ENCODE assay signal across 14 cellular contexts in the genomic region with DNA sequence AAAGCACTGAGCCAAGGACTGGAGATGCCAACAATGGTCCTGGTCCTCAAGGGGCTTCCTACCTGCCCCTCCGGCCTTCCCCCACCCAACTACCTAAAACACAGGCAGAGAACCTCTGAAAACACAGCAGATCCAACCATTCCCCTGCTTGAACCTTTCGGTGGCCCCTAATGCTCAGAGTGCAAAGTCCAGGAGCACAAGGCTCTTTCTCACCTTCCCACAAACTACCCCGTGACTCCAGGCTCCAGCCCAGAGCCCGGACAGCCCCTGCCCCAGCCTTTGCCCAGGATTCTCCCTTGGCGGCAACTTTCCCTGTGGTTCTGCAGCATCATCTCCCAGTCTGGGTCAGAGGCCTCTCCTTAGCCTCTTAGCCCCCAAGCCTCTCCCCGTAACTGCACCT. TPM values are rescaled to one million over a fixed set of nuclear protein-coding genes. Genes with fewer than 3 reads are reported as not detected.
DNase-seq lines count a peak whose midpoint lies in the region; ATAC-seq, FAIRE-seq and TF ChIP-seq lines count a peak whose summit lies in the region.
"Had no signal": no experiment of that assay in that cellular context is flagged by ENCODE, and none has a peak within 500 bp of the region (broad histone marks: within the 10 kb centered on the region; RNA-seq: fewer than 3 reads in every experiment).

No MANE protein-coding gene starts in this region.

- H3K36me3 Mint-ChIP-seq in nephron progenitor cell (ENCODE audit: low read depth) = no peaks in the 10 kb centered on the region
- H3K36me3 Mint-ChIP-seq: activated naive CD4-positive, alpha-beta T cell treated with anti-CD3 and anti-CD28 coated beads, Interleukin-2, amount 10 ng/mL, durations not matched to agents 7 days and 5 days; naive thymus-derived CD8-positive, alpha-beta T cell had no signal

- no peak overlapping the region for H3K27ac Mint-ChIP-seq in nephron progenitor cell
- H3K27ac Mint-ChIP-seq: activated naive CD4-positive, alpha-beta T cell treated with anti-CD3 and anti-CD28 coated beads, Interleukin-2, amount 10 ng/mL, durations not matched to agents 7 days and 5 days had no signal

- H3K79me2 ChIP-seq in HepG2 (ENCODE audit: insufficient read depth, low read length) = no peaks in the 10 kb centered on the region

- peak overlapping the region; percentile 49 for H3K4me2 ChIP-seq in HepG2 (ENCODE audit: low read depth, low read length)

- no peak overlapping the region for H3K27ac ChIP-seq in HepG2 (ENCODE audit: extremely low read length, insufficient read depth, low read length)
- no peak overlapping the region for H3K27ac ChIP-seq in right lobe of liver
- peak overlapping the region; percentile 74 to 94 for H3K27ac ChIP-seq in esophagus (ENCODE audit: low read depth in 2 of 2, low read length in 1 of 2)
- peak overlapping the region; percentile 99 for H3K27ac ChIP-seq in rectal smooth muscle tissue (ENCODE audit: low read depth, low read length)
- H3K27ac ChIP-seq: SK-N-MC had no signal

- no peaks in the 10 kb centered on the region for H3K9me3 Mint-ChIP-seq in nephron progenitor cell
- H3K9me3 Mint-ChIP-seq: activated naive CD4-positive, alpha-beta T cell treated with anti-CD3 and anti-CD28 coated beads, Interleukin-2, amount 10 ng/mL, durations not matched to agents 7 days and 5 days; naive thymus-derived CD8-positive, alpha-beta T cell had no signal

- CTCF ChIA-PET in HepG2 (lab: Yijun Ruan, JAX; ENCODE audit: low intra/inter-chr PET ratio, low total read pairs) = no interaction called here

- no peak for FAIRE-seq in HepG2 (lab: Jason Lieb, UNC)

- in situ Hi-C loops in HepG2 (cut with HindIII; ENCODE audit: extremely low pct_ligation_motif_present, low pct_unique_long_range_greater_than_20kb) = loop anchor here (5.0 kb wide), 2 partner anchors 34 to 79 kb away; no protein-coding TSS in a partner anchor

- peaks cover 74% of the 10 kb centered on the region for H3K4me1 ChIP-seq in HepG2 (ENCODE audit: insufficient read depth, low read length)
- peaks cover 0 to 11% (median 5%) of the 10 kb centered on the region in 4 donors for H3K4me1 ChIP-seq in right lobe of liver
- H3K4me1 ChIP-seq in esophagus (ENCODE audit: control insufficient read depth in 2 of 2, insufficient read depth in 2 of 2, low read length in 1 of 2) = peaks cover 7 to 22% of the 10 kb centered on the region in 2 donors
- peaks cover 39% of the 10 kb centered on the region for H3K4me1 ChIP-seq in rectal smooth muscle tissue (ENCODE audit: control insufficient read depth, insufficient read depth, low read length)

- H3K9ac ChIP-seq in HepG2 (ENCODE audit: insufficient read depth, low read depth, low read length) = no peak overlapping the region
- no peak overlapping the region for H3K9ac ChIP-seq in rectal smooth muscle tissue (ENCODE audit: low read length)

- WGBS in HepG2 (ENCODE audit: low lambda C conversion rate) = 10% methylated on average over 6 of the region's 6 CpGs
- WGBS in right lobe of liver (ENCODE audit: insufficient coverage, low coverage, low lambda C conversion rate, missing lambda C conversion rate) = 90% methylated on average over 3 of the region's 6 CpGs
- WGBS in esophagus, 2 donors = 90 to 91% methylated on average over 6 of the region's 6 CpGs

- no peak overlapping the region for H2AFZ ChIP-seq in HepG2 (ENCODE audit: low read length)

- H3K4me3 ChIP-seq in HepG2 (replicated peaks in 1 of 3; ENCODE audit: insufficient read depth in 1 of 3, low read depth in 2 of 3, low read length in 3 of 3) (no peak overlapping the region; a peak in 1 of 6 replicates), right lobe of liver (no peak overlapping the region), esophagus (ENCODE audit: low read depth in 1 of 2, low read length in 2 of 2) (no peak overlapping the region), rectal smooth muscle tissue (ENCODE audit: low read length) (peak overlapping the region; percentile 13)

- TF ChIP-seq CTCF in HepG2 (CRISPR knock-in tag; IDR thresholded peaks at IDR 0.05) (no peak), right lobe of liver (IDR thresholded peaks at IDR 0.05) (no peak), nephron progenitor cell (IDR thresholded peaks at IDR 0.05) (no peak)

- H3K4me3 Mint-ChIP-seq in nephron progenitor cell = no peak overlapping the region
- H3K4me3 Mint-ChIP-seq: activated naive CD4-positive, alpha-beta T cell treated with anti-CD3 and anti-CD28 coated beads, Interleukin-2, amount 10 ng/mL, durations not matched to agents 7 days and 5 days had no signal

- H3K9me3 ChIP-seq in HepG2 (ENCODE audit: low read length) (no peaks in the 10 kb centered on the region), right lobe of liver (no peaks in the 10 kb centered on the region), esophagus (ENCODE audit: control insufficient read depth in 2 of 2, insufficient read depth in 1 of 2, low read depth in 1 of 2, low read length in 1 of 2) (no peaks in the 10 kb centered on the region)

- peaks cover 65% of the 10 kb centered on the region for H3K4me1 Mint-ChIP-seq in nephron progenitor cell

- no TSS peak for BruUV-seq in HepG2 (replicated peaks; lab: Mats Ljungman, UMichigan)

- intact Hi-C loops in HepG2 (cut with micrococcal nuclease; ENCODE audit: unreplicated experiment) = no loop called here
- intact Hi-C loops in right lobe of liver (cut with DNase I) = loop anchor here in 1 of 2 donors (5.0 kb wide), 1 partner anchor 74 kb away; no protein-coding TSS in a partner anchor

- TF ChIP-seq EP300 in HepG2 (IDR thresholded peaks at IDR 0.05; ENCODE audit: low read depth in 2 of 2, low read length in 2 of 2) = no peak
- TF ChIP-seq EP300 in HepG2 (CRISPR knock-in tag; IDR thresholded peaks at IDR 0.05; ENCODE audit: borderline replicate concordance) = no peak

- DNase-seq in HepG2 (ENCODE audit: low spot score) = no peak
- no peak for DNase-seq in right lobe of liver
- DNase-seq in NCI-H2029 (lab: John Stamatoyannopoulos, UW) = no peak
- no peak for DNase-seq in nephron progenitor cell
- DNase-seq in NOMO-1 treated with dmso at 0.1 percent for 144 hours (lab: John Stamatoyannopoulos, UW; ENCODE audit: unreplicated experiment) = no peak
- DNase-seq: activated naive CD4-positive, alpha-beta T cell treated with anti-CD3 and anti-CD28 coated beads, Interleukin-2, amount 10 ng/mL, durations not matched to agents 7 days and 5 days; naive thymus-derived CD8-positive, alpha-beta T cell; NCI-H2171 treated with DMSO at 0.1 percent for 48 hours; stimulated activated CD4-positive, alpha-beta T cell treated with anti-CD3 and anti-CD28 coated beads, Interleukin-1b, Interleukin-23, amount 100 ng/mL, for 48 hours had no signal

- no peak for TF ChIP-seq RAD21 in HepG2 (CRISPR knock-in tag; IDR thresholded peaks at IDR 0.05)

- H3K27me3 ChIP-seq in HepG2 (ENCODE audit: control insufficient read depth in 1 of 2, insufficient read depth in 2 of 2, low read length in 2 of 2) (peaks cover 9 to 44% of the 10 kb centered on the region in 2 experiments), right lobe of liver (no peaks in the 10 kb centered on the region), esophagus (ENCODE audit: control insufficient read depth in 1 of 2, insufficient read depth in 2 of 2, low read length in 2 of 2) (no peaks in the 10 kb centered on the region), rectal smooth muscle tissue (ENCODE audit: control insufficient read depth, insufficient read depth, low read length) (no peaks in the 10 kb centered on the region)

- no peak for ATAC-seq in HepG2
- no peak for ATAC-seq in right lobe of liver
- no peak for ATAC-seq in GM18867 (IDR thresholded peaks at IDR 0.05; ENCODE audit: unreplicated experiment)
- ATAC-seq: left colon; naive thymus-derived CD8-positive, alpha-beta T cell had no signal

- POLR2A ChIA-PET in HepG2 (lab: Yijun Ruan, JAX) = interaction anchor here (1.1 to 1.5 kb wide), 2 partner anchors 10 to 16 kb away, joined by 4 read pairs; no protein-coding TSS in a partner anchor

- peaks cover 57% of the 10 kb centered on the region for H3K27me3 Mint-ChIP-seq in nephron progenitor cell (ENCODE audit: low read depth, poor library complexity)

- H4K20me1 ChIP-seq in HepG2 (ENCODE audit: insufficient read depth, low read length) = no peaks in the 10 kb centered on the region

- TF ChIP-seq POLR2A in HepG2 (IDR thresholded peaks at IDR 0.05; ENCODE audit: insufficient read depth in 1 of 2, low read depth in 2 of 2, low read length in 2 of 2) = no peak
- TF ChIP-seq POLR2A in right lobe of liver (IDR thresholded peaks at IDR 0.05) = no peak

- H3K36me3 ChIP-seq in HepG2 (replicated peaks in 1 of 2; ENCODE audit: control insufficient read depth in 1 of 2, insufficient read depth in 2 of 2, low read length in 2 of 2) (no peaks in the 10 kb centered on the region), right lobe of liver (no peaks in the 10 kb centered on the region), esophagus (ENCODE audit: control insufficient read depth in 2 of 2, insufficient read depth in 2 of 2, low read length in 1 of 2) (peaks cover 0 to 9% of the 10 kb centered on the region in 2 donors), rectal smooth muscle tissue (ENCODE audit: control insufficient read depth, insufficient read depth, low read length) (no peaks in the 10 kb centered on the region)

RNA-seq across cellular contexts. Expression of gene CD9, which starts 1.6 kb away (rescaled TPM):
- 4.3 and 5.8 TPM in 2 replicates for total RNA-seq in HepG2 (2016; rRNA removed; fragmentation: Illumina TruSeq; extraction: Trizol)
- 1.3 and 2.0 TPM in 2 replicates for total RNA-seq in HepG2 (2016; cell fraction: cytosol; rRNA removed; fragmentation: Illumina TruSeq; extraction: Trizol; ENCODE audit: low read depth)
- 2.4 and 6.9 TPM in 2 replicates for total RNA-seq in HepG2 (2016; cell fraction: insoluble cytoplasmic fraction; rRNA removed; fragmentation: Illumina TruSeq; extraction: Trizol)
- total RNA-seq in HepG2 (2016; cell fraction: membrane; rRNA removed; fragmentation: Illumina TruSeq; extraction: Trizol) = 2.1 and 2.4 TPM in 2 replicates
- 5.9 and 6.5 TPM in 2 replicates for total RNA-seq in HepG2 (2016; cell fraction: nucleus; rRNA removed; fragmentation: Illumina TruSeq; extraction: Trizol)
- polyA plus RNA-seq in HepG2 (2011; rRNA removed) = 38.3 and 40.1 TPM in 2 replicates
- 30.3 and 47.3 TPM in 2 replicates for polyA plus RNA-seq in HepG2 (2011; cell fraction: cytosol; rRNA removed)
- 15.2 and 20.2 TPM in 2 replicates for polyA plus RNA-seq in HepG2 (2011; cell fraction: nucleus; rRNA removed)
- polyA plus RNA-seq in HepG2 (2012) = 30.0 and 52.7 TPM in 2 replicates
- polyA plus RNA-seq in HepG2 (2016; cell fraction: cytosol; fragmentation: Illumina TruSeq; extraction: Trizol; ENCODE audit: low read depth) = 1.4 and 1.8 TPM in 2 replicates
- polyA plus RNA-seq in HepG2 (2016; cell fraction: insoluble cytoplasmic fraction; fragmentation: Illumina TruSeq; extraction: Trizol; ENCODE audit: low read depth) = 5.2 and 5.4 TPM in 2 replicates
- 1.9 and 2.4 TPM in 2 replicates for polyA plus RNA-seq in HepG2 (2016; cell fraction: membrane; fragmentation: Illumina TruSeq; extraction: Trizol; ENCODE audit: low read depth)
- 10.1 and 12.9 TPM in 2 replicates for polyA plus RNA-seq in HepG2 (2016; cell fraction: nucleus; fragmentation: Illumina TruSeq; extraction: Trizol; ENCODE audit: insufficient read depth, low read depth)
- polyA minus RNA-seq in HepG2 (2011; rRNA and poly(A)+ RNA removed; ENCODE audit: low replicate concordance) = 21.6 and 243 TPM in 2 replicates
- 12.1 and 13.6 TPM in 2 replicates for polyA minus RNA-seq in HepG2 (2011; cell fraction: cytosol; rRNA and poly(A)+ RNA removed)
- 8.9 and 10.4 TPM in 2 replicates for polyA minus RNA-seq in HepG2 (2011; cell fraction: nucleus; rRNA and poly(A)+ RNA removed)
- total RNA-seq in right lobe of liver = 10 to 100 TPM; 17.2 to 65.7 (median 34.2) TPM
- 100 to 1,000 TPM; 467 to 898 TPM for polyA plus RNA-seq in esophagus

Comparison
In these comparisons a context has a peak if more than half of its experiments do, and no peak if none do; other contexts are left out.
1. H3K27ac ChIP-seq: peak in esophagus (2 of 2) and rectal smooth muscle tissue (single experiment); none in HepG2 (single experiment) and right lobe of liver (0 of 3).